Comparison of ENCODE assay signal across 8 cellular contexts in genomic region chr16:14405611-14406537, GRCh38.
DNase-seq lines count a peak whose midpoint lies in the region; ATAC-seq lines count a peak whose summit lies in the region.

No MANE protein-coding gene starts in this region.

- peak overlapping the region in 4 of 6 donors; percentile 3 to 77 (median 36) for H3K27ac Mint-ChIP-seq in immature natural killer cell

- peak; percentile 7 to 29 (median 12) for DNase-seq in stimulated activated CD4-positive, alpha-beta T cell treated with anti-CD3 and anti-CD28 coated beads, Interleukin-12 subunit alpha, Interleukin-12 subunit beta, amount 100 ng/mL, for 48 hours (ENCODE audit: low read depth in 2 of 3, low spot score in 1 of 3)
- no peak for DNase-seq in stimulated activated CD4-positive, alpha-beta T cell treated with anti-CD3 and anti-CD28 coated beads, Interleukin-12 subunit alpha, Interleukin-12 subunit beta, amount 100 ng/mL, for 4 hours
- DNase-seq in SK-MEL-5 (ENCODE audit: low read depth, low spot score) (peak; percentile 12), immature natural killer cell (peak; percentile 24 to 29 (median 27)), NCI-H2081 treated with DMSO at 0.1 percent for 48 hours (lab: John Stamatoyannopoulos, UW) (no peak), NCI-H510A treated with DMSO at 0.1 percent for 48 hours (lab: John Stamatoyannopoulos, UW) (no peak), DMS153 (lab: John Stamatoyannopoulos, UW) (no peak)

- no peaks in the 10 kb centered on the region for H3K36me3 Mint-ChIP-seq in immature natural killer cell

- peaks cover 7 to 8% of the 10 kb centered on the region in 2 donors for H3K4me1 Mint-ChIP-seq in immature natural killer cell

- peak; percentile 86 for ATAC-seq in HG02943 (IDR thresholded peaks at IDR 0.05; ENCODE audit: low read depth, unreplicated experiment)

- no peaks in the 10 kb centered on the region for H3K9me3 Mint-ChIP-seq in immature natural killer cell

- H3K27me3 Mint-ChIP-seq in immature natural killer cell (ENCODE audit: low read depth in 3 of 3): peaks cover 0 to 1% (median 0%) of the 10 kb centered on the region in 3 donors

- peak overlapping the region in 1 of 5 donors; percentile 32 for H3K4me3 Mint-ChIP-seq in immature natural killer cell

- in situ Hi-C loops in SK-MEL-5 (cut with HindIII; ENCODE audit: low pct_unique_long_range_greater_than_20kb, low sequenced_read_pairs): no loop called here

Comparison
In these comparisons a context has a peak if more than half of its experiments do, and no peak if none do; other contexts are left out.
1. DNase-seq: peak in stimulated activated CD4-positive, alpha-beta T cell treated with anti-CD3 and anti-CD28 coated beads, Interleukin-12 subunit alpha, Interleukin-12 subunit beta, amount 100 ng/mL, for 48 hours (3 of 3), SK-MEL-5 (single experiment) and immature natural killer cell (3 of 3); none in stimulated activated CD4-positive, alpha-beta T cell treated with anti-CD3 and anti-CD28 coated beads, Interleukin-12 subunit alpha, Interleukin-12 subunit beta, amount 100 ng/mL, for 4 hours (single experiment), NCI-H2081 treated with DMSO at 0.1 percent for 48 hours (single experiment), NCI-H510A treated with DMSO at 0.1 percent for 48 hours (single experiment) and DMS153 (single experiment).